In the genomic region with DNA sequence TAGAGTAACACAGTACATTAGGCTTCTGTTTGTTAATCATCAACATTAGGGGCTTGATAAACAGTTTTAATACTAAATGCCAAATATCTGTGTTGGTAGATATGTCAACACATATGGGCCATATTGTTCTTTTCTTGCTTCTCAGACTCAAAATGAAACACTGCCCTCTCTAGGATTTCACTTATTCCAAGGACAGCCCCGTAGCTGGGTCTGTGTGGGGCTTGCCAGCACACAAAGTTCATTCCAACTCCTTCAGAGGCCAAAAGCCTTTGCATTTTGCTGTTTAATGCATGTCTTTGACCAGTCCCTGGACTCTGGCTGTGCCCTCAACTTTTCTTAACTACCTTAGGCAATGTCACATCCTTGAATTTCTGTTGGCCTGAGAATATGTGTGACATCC, we compare ENCODE assay signal across 18 cellular contexts.
DNase-seq lines count a peak whose midpoint lies in the region; ATAC-seq and TF ChIP-seq lines count a peak whose summit lies in the region.
"Had no signal": no experiment of that assay in that cellular context is flagged by ENCODE, and none has a peak within 500 bp of the region (broad histone marks: within the 10 kb centered on the region; RNA-seq: fewer than 3 reads in every experiment).

No MANE protein-coding gene starts in this region.

- peaks cover 15% of the 10 kb centered on the region for H3K4me1 ChIP-seq in OCI-LY7 (ENCODE audit: insufficient read depth, low read length, poor library complexity, severe bottlenecking)
- no peaks in the 10 kb centered on the region for H3K4me1 ChIP-seq in lower lobe of right lung
- H3K4me1 ChIP-seq: HAP-1 had no signal

- no peaks in the 10 kb centered on the region for H3K9me2 ChIP-seq in OCI-LY7 (ENCODE audit: insufficient read depth, low read length)

- DNase-seq in OCI-LY7 (ENCODE audit: low spot score) (no peak), choroid plexus epithelial cell (ENCODE audit: low read depth) (no peak), SW480 (ENCODE audit: low spot score) (no peak), lower lobe of right lung (no peak)
- DNase-seq in activated CD4-positive, alpha-beta T cell treated with anti-CD3 and anti-CD28 coated beads, Interleukin-2, amount 50 U/mL, for 4 hours: no peak
- DNase-seq: Calu3; CD4-positive, CD25-positive, alpha-beta regulatory T cell; DND-41; GF-D8; IMR-90; NCI-H1436 treated with DMSO at 0.1 percent for 48 hours; NCI-H526 treated with DMSO at 0.1 percent for 48 hours; SIG-M5; T-helper 1 cell had no signal

- no peaks in the 10 kb centered on the region; the same call in 1 of the 2 replicates for H3K36me3 ChIP-seq in OCI-LY7 (ENCODE audit: insufficient read depth, low read length)
- no peaks in the 10 kb centered on the region for H3K36me3 ChIP-seq in lower lobe of right lung
- H3K36me3 ChIP-seq: HAP-1 had no signal

- H3K27me3 ChIP-seq in lower lobe of right lung (ENCODE audit: low read depth): no peaks in the 10 kb centered on the region

- POLR2A ChIA-PET in OCI-LY7 (lab: Charles Lee): interaction anchor here (0.6 to 1.0 kb wide), 2 partner anchors 10 to 436 kb away, joined by 4 to 6 read pairs; no protein-coding TSS in a partner anchor

- peak overlapping the region; percentile 53; the same call in 1 of the 2 replicates for H2AFZ ChIP-seq in OCI-LY7 (ENCODE audit: low read length)

- no TSS peak for BruUV-seq in OCI-LY7 (replicated peaks; lab: Mats Ljungman, UMichigan)

- H3K9me3 ChIP-seq in OCI-LY7 (ENCODE audit: low read length): no peaks in the 10 kb centered on the region; the same call in 1 of the 2 replicates
- no peaks in the 10 kb centered on the region for H3K9me3 ChIP-seq in lower lobe of right lung
- H3K9me3 ChIP-seq: HAP-1 had no signal

- CTCF ChIA-PET in OCI-LY7 (lab: Charles Lee; ENCODE audit: unreplicated experiment): no interaction called here

- H3K4me3 ChIP-seq in OCI-LY7 (ENCODE audit: low read depth, low read length, poor library complexity, severe bottlenecking): no peak overlapping the region
- no peak overlapping the region for H3K4me3 ChIP-seq in choroid plexus epithelial cell (ENCODE audit: low read depth, low read length)
- H3K4me3 ChIP-seq in lower lobe of right lung: no peak overlapping the region
- H3K4me3 ChIP-seq: HAP-1 had no signal

- ATAC-seq in HG02759 (IDR thresholded peaks at IDR 0.05; ENCODE audit: unreplicated experiment): peak; percentile 25
- no peak for ATAC-seq in lower lobe of right lung
- no peak for ATAC-seq in HG02870 (IDR thresholded peaks at IDR 0.05; ENCODE audit: unreplicated experiment)

- H3K79me2 ChIP-seq in OCI-LY7 (ENCODE audit: insufficient read depth, low read depth, low read length): no peaks in the 10 kb centered on the region

- H3K27ac ChIP-seq in C4-2B: no peak overlapping the region
- H3K27ac ChIP-seq in OCI-LY7 (ENCODE audit: low read depth, low read length, poor library complexity, severe bottlenecking): no peak overlapping the region
- no peak overlapping the region for H3K27ac ChIP-seq in lower lobe of right lung

- H4K20me1 ChIP-seq in OCI-LY7 (ENCODE audit: insufficient read depth, low read length): no peaks in the 10 kb centered on the region

- TF ChIP-seq CTCF in C4-2B (conservative IDR thresholded peaks at IDR 0.05): peak; percentile 15
- peak; percentile 55; the same call in 1 of the 2 replicates for TF ChIP-seq CTCF in OCI-LY7 (conservative IDR thresholded peaks at IDR 0.05; ENCODE audit: low read length)
- peak; percentile 11 for TF ChIP-seq CTCF in choroid plexus epithelial cell (conservative IDR thresholded peaks at IDR 0.05; ENCODE audit: low read depth, low read length)
- no peak for TF ChIP-seq CTCF in lower lobe of right lung (IDR thresholded peaks at IDR 0.05)

- intact Hi-C loops in OCI-LY7 (cut with micrococcal nuclease; ENCODE audit: unreplicated experiment) (no loop called here), lower lobe of right lung (cut with DNase I) (no loop called here)

- H3K4me2 ChIP-seq in OCI-LY7 (ENCODE audit: low read length): no peak overlapping the region
